In genomic region chr15:31265871-31266711, GRCh38 we compare ENCODE assay signal across 8 cellular contexts.
DNase-seq lines count a peak whose midpoint lies in the region; ATAC-seq and TF ChIP-seq lines count a peak whose summit lies in the region.

No MANE protein-coding gene starts in this region.

- peaks cover 82% of the 10 kb centered on the region for H3K4me1 Mint-ChIP-seq in activated T-cell treated with anti-CD3 and anti-CD28 coated beads, Interleukin-2, amount 50 U/mL, for 4 hours (ENCODE audit: low read depth)

- ATAC-seq in GM18508 (IDR thresholded peaks at IDR 0.05; ENCODE audit: insufficient read depth, unreplicated experiment) (peak; percentile 41), HG02642 (IDR thresholded peaks at IDR 0.05; ENCODE audit: poor library complexity, unreplicated experiment) (peak; percentile 59)
- ATAC-seq in activated T-cell treated with anti-CD3 and anti-CD28 coated beads, Interleukin-2, amount 50 U/mL, for 4 hours: peak; percentile 80 to 86

- no peaks in the 10 kb centered on the region for H3K27me3 ChIP-seq in right atrium auricular region

- H3K36me3 ChIP-seq in right atrium auricular region: no peaks in the 10 kb centered on the region

- H3K9me3 ChIP-seq in right atrium auricular region: no peaks in the 10 kb centered on the region

- H3K4me3 ChIP-seq in right atrium auricular region: no peak overlapping the region

- H3K27me3 Mint-ChIP-seq in activated T-cell treated with anti-CD3 and anti-CD28 coated beads, Interleukin-2, amount 50 U/mL, for 4 hours (ENCODE audit: low read depth): no peaks in the 10 kb centered on the region

- H3K36me3 Mint-ChIP-seq in activated T-cell treated with anti-CD3 and anti-CD28 coated beads, Interleukin-2, amount 50 U/mL, for 4 hours (ENCODE audit: insufficient read depth): no peaks in the 10 kb centered on the region

- DNase-seq in NOMO-1 (lab: John Stamatoyannopoulos, UW; ENCODE audit: unreplicated experiment in 2 of 2): peak; percentile 88 to 90
- peak; percentile 46 for DNase-seq in activated T-cell treated with anti-CD3 and anti-CD28 coated beads, Interleukin-2, amount 50 U/mL, for 4 hours
- DNase-seq in right atrium auricular region (ENCODE audit: low spot score): peak; percentile 66
- peak in 2 of 3 experiments; percentile 34 to 35 for DNase-seq in stimulated activated CD4-positive, alpha-beta T cell treated with anti-CD3 and anti-CD28 coated beads, TNF-alpha, amount 100 ng/mL, for 4 hours (ENCODE audit: low read depth in 3 of 3)
- DNase-seq in occipital lobe (lab: John Stamatoyannopoulos, UW): no peak
- DNase-seq in inferior parietal cortex (ENCODE audit: extremely low spot score): no peak

- H3K9me3 Mint-ChIP-seq in activated T-cell treated with anti-CD3 and anti-CD28 coated beads, Interleukin-2, amount 50 U/mL, for 4 hours: no peaks in the 10 kb centered on the region

- peak overlapping the region in 1 of 2 donors; percentile 4 for H3K27ac ChIP-seq in right atrium auricular region

- H3K4me3 Mint-ChIP-seq in activated T-cell treated with anti-CD3 and anti-CD28 coated beads, Interleukin-2, amount 50 U/mL, for 4 hours: no peak overlapping the region

- TF ChIP-seq CTCF in right atrium auricular region (IDR thresholded peaks at IDR 0.05): no peak

- H3K4me1 ChIP-seq in right atrium auricular region: peaks cover 0 to 33% of the 10 kb centered on the region in 2 donors

Comparison
In these comparisons a context has a peak if more than half of its experiments do, and no peak if none do; other contexts are left out.
1. DNase-seq: peak in NOMO-1 (2 of 2), activated T-cell treated with anti-CD3 and anti-CD28 coated beads, Interleukin-2, amount 50 U/mL, for 4 hours (single experiment), right atrium auricular region (single experiment) and stimulated activated CD4-positive, alpha-beta T cell treated with anti-CD3 and anti-CD28 coated beads, TNF-alpha, amount 100 ng/mL, for 4 hours (2 of 3); none in occipital lobe (single experiment) and inferior parietal cortex (single experiment).
2. Peak in every context shown above with its lines, with median percentiles within 50 percentile points of each other: ATAC-seq.